ENCODE assay signal across 14 cellular contexts in genomic region chr10:36801660-36802059, GRCh38.
"Had no signal": no experiment of that assay in that cellular context is flagged by ENCODE, and none has a peak within 500 bp of the region (broad histone marks: within the 10 kb centered on the region; RNA-seq: fewer than 3 reads in every experiment).

No MANE protein-coding gene starts in this region.

- H3K27me3 ChIP-seq: adrenal gland, breast epithelium, heart left ventricle, neural progenitor cell, ovary had no signal

- H3K36me3 ChIP-seq: adrenal gland, breast epithelium, heart left ventricle, neural progenitor cell, ovary had no signal

- H3K27me3 Mint-ChIP-seq: activated naive CD4-positive, alpha-beta T cell treated with anti-CD3 and anti-CD28 coated beads, Interleukin-2, amount 10 ng/mL, durations not matched to agents 7 days and 5 days; stimulated activated naive CD8-positive, alpha-beta T cell treated with anti-CD3 and anti-CD28 coated beads, Interleukin-15, amount 100 ng/mL, for 72 hours had no signal

- H3K36me3 Mint-ChIP-seq: activated naive CD4-positive, alpha-beta T cell treated with anti-CD3 and anti-CD28 coated beads, Interleukin-2, amount 10 ng/mL, durations not matched to agents 7 days and 5 days; neural progenitor cell had no signal

- H3K9me3 ChIP-seq: adrenal gland, breast epithelium, heart left ventricle, ovary had no signal

- H3K4me1 ChIP-seq: adrenal gland, breast epithelium, neural progenitor cell had no signal

- H3K4me3 Mint-ChIP-seq: activated naive CD4-positive, alpha-beta T cell treated with anti-CD3 and anti-CD28 coated beads, Interleukin-2, amount 10 ng/mL, durations not matched to agents 7 days and 5 days; neural progenitor cell; stimulated activated naive CD8-positive, alpha-beta T cell treated with anti-CD3 and anti-CD28 coated beads, Interleukin-15, amount 100 ng/mL, for 72 hours; T-helper 1 cell treated with Interleukin-12 subunit alpha and Interleukin-12 subunit beta and Interleukin-4 antibody, amounts not matched to agents 30 μg/mL and 1 μg/mL, for 36 hours had no signal

- DNase-seq: activated naive CD4-positive, alpha-beta T cell treated with anti-CD3 and anti-CD28 coated beads, Interleukin-2, amount 10 ng/mL, durations not matched to agents 7 days and 5 days; adrenal gland; foreskin melanocyte; mesendoderm; ovary; stimulated activated CD4-positive, alpha-beta T cell treated with anti-CD3 and anti-CD28 coated beads, Interleukin-15, amount 100 ng/mL, for 24 hours; stimulated activated CD4-positive, alpha-beta T cell treated with anti-CD3 and anti-CD28 coated beads, Interleukin-4, amount 100 ng/mL, for 4 hours; stimulated activated naive CD8-positive, alpha-beta T cell treated with anti-CD3 and anti-CD28 coated beads, Interleukin-15, amount 100 ng/mL, for 72 hours had no signal

- H3K9me3 Mint-ChIP-seq: neural progenitor cell had no signal

- H3K4me3 ChIP-seq: adrenal gland, breast epithelium, neural progenitor cell, ovary had no signal

- H3K4me1 Mint-ChIP-seq: activated naive CD4-positive, alpha-beta T cell treated with anti-CD3 and anti-CD28 coated beads, Interleukin-2, amount 10 ng/mL, durations not matched to agents 7 days and 5 days; stimulated activated naive CD8-positive, alpha-beta T cell treated with anti-CD3 and anti-CD28 coated beads, Interleukin-15, amount 100 ng/mL, for 72 hours had no signal

- H3K27ac ChIP-seq: adrenal gland, breast epithelium, neural progenitor cell, ovary had no signal

- H3K27ac Mint-ChIP-seq: activated naive CD4-positive, alpha-beta T cell treated with anti-CD3 and anti-CD28 coated beads, Interleukin-2, amount 10 ng/mL, durations not matched to agents 7 days and 5 days; activated T-helper 2 cell treated with anti-CD3 and anti-CD28 coated beads, Interferon-gamma antibody, Interleukin-2, Interleukin-4, amounts not matched to agents 10 μg/mL and 5 μg/mL and 100 μg/mL, durations not matched to agents 14 hours and 24 hours and 36 hours; neural progenitor cell; T-helper 1 cell treated with Interleukin-12 subunit alpha and Interleukin-12 subunit beta and Interleukin-4 antibody, amounts not matched to agents 30 μg/mL and 1 μg/mL, for 36 hours had no signal

- ATAC-seq: left lobe of liver; stimulated activated naive CD8-positive, alpha-beta T cell treated with anti-CD3 and anti-CD28 coated beads, Interleukin-15, amount 100 ng/mL, for 72 hours had no signal
